Comparison of ENCODE assay signal across 21 cellular contexts in genomic region chr20:3763691-3764601, GRCh38. TPM values are rescaled to one million over a fixed set of nuclear protein-coding genes. Genes with fewer than 3 reads are reported as not detected.
DNase-seq lines count a peak whose midpoint lies in the region; ATAC-seq, FAIRE-seq and TF ChIP-seq lines count a peak whose summit lies in the region.
"Had no signal": no experiment of that assay in that cellular context is flagged by ENCODE, and none has a peak within 500 bp of the region (broad histone marks: within the 10 kb centered on the region; RNA-seq: fewer than 3 reads in every experiment).

No MANE protein-coding gene starts in this region.

- no peak overlapping the region for H3K4me3 ChIP-seq in HL-60 (replicated peaks; ENCODE audit: insufficient read depth, low read length)
- H3K4me3 ChIP-seq in astrocyte (ENCODE audit: insufficient read depth, low read depth, low read length): no peak overlapping the region
- no peak overlapping the region for H3K4me3 ChIP-seq in osteoblast (ENCODE audit: insufficient read depth, low read length)
- no peak overlapping the region for H3K4me3 ChIP-seq in MM.1S (ENCODE audit: low read length)
- H3K4me3 ChIP-seq: breast epithelium, GM23248, SK-N-MC had no signal

- DNase-seq in AML-193 (lab: John Stamatoyannopoulos, UW) (peak; percentile 35 to 42), HL-60 (ENCODE audit: low read depth in 1 of 2, low spot score in 1 of 2) (peak in 1 of 2 experiments; percentile 61), astrocyte (ENCODE audit: low read depth) (no peak), osteoblast (ENCODE audit: insufficient read length, low spot score, missing footprints) (peak; percentile 43), hypothalamus (lab: John Stamatoyannopoulos, UW) (no peak), type B pancreatic cell (ENCODE audit: extremely low spot score, unreplicated experiment) (no peak), MM.1S (no peak)
- DNase-seq: activated CD4-positive, alpha-beta T cell treated with anti-CD3 and anti-CD28 coated beads for 36 hours; activated naive CD8-positive, alpha-beta T cell treated with anti-CD3 and anti-CD28 coated beads, Interleukin-2, amount 50 U/mL, for 24 hours; DMS79 treated with DMSO at 0.1 percent for 48 hours; GM23248; immature natural killer cell; mammary epithelial cell; NCI-H1092 treated with DMSO at 0.1 percent for 48 hours; NCI-H2081; NCI-H524; T-helper 9 cell had no signal

- H3K27me3 Mint-ChIP-seq in astrocyte (ENCODE audit: low read depth, unreplicated experiment) (peaks cover 2% of the 10 kb centered on the region), type B pancreatic cell (no peaks in the 10 kb centered on the region)
- H3K27me3 Mint-ChIP-seq: activated CD4-positive, alpha-beta T cell treated with anti-CD3 and anti-CD28 coated beads for 36 hours; activated naive CD8-positive, alpha-beta T cell treated with anti-CD3 and anti-CD28 coated beads, Interleukin-2, amount 50 U/mL, for 24 hours had no signal

- H3K36me3 Mint-ChIP-seq in astrocyte (ENCODE audit: low read depth, unreplicated experiment): no peaks in the 10 kb centered on the region
- peaks cover 3% of the 10 kb centered on the region for H3K36me3 Mint-ChIP-seq in type B pancreatic cell
- H3K36me3 Mint-ChIP-seq: immature natural killer cell had no signal

- no peak for ATAC-seq in HG03342 (IDR thresholded peaks at IDR 0.05; ENCODE audit: unreplicated experiment)
- ATAC-seq: activated CD4-positive, alpha-beta T cell treated with anti-CD3 and anti-CD28 coated beads for 36 hours; activated naive CD8-positive, alpha-beta T cell treated with anti-CD3 and anti-CD28 coated beads, Interleukin-2, amount 50 U/mL, for 24 hours had no signal

- H3K36me3 ChIP-seq in astrocyte (ENCODE audit: insufficient read depth, low read length): peaks cover 3% of the 10 kb centered on the region
- peaks cover 4% of the 10 kb centered on the region for H3K36me3 ChIP-seq in osteoblast (ENCODE audit: insufficient read depth, low read length)
- H3K36me3 ChIP-seq in MM.1S (replicated peaks; ENCODE audit: insufficient read depth, low read length): no peaks in the 10 kb centered on the region
- H3K36me3 ChIP-seq: breast epithelium had no signal

- H3K79me2 ChIP-seq in astrocyte (ENCODE audit: insufficient read depth, low read length) (peaks cover 50% of the 10 kb centered on the region), osteoblast (ENCODE audit: insufficient read depth, low read length) (peaks cover 24% of the 10 kb centered on the region), MM.1S (ENCODE audit: low read length) (peaks cover 18% of the 10 kb centered on the region)

- peaks cover 9% of the 10 kb centered on the region for H3F3A ChIP-seq in MM.1S (ENCODE audit: insufficient read depth, low read length)

- TF ChIP-seq CTCF in HL-60 (IDR thresholded peaks at IDR 0.05; ENCODE audit: insufficient read depth, low read length): no peak
- TF ChIP-seq CTCF in astrocyte (IDR thresholded peaks at IDR 0.05; ENCODE audit: insufficient read depth, low read depth, low read length): no peak
- no peak for TF ChIP-seq CTCF in osteoblast (IDR thresholded peaks at IDR 0.05; ENCODE audit: extremely low read depth, low read depth, low read length)
- TF ChIP-seq CTCF in type B pancreatic cell (conservative IDR thresholded peaks at IDR 0.05): no peak
- no peak for TF ChIP-seq CTCF in MM.1S (IDR thresholded peaks at IDR 0.05; ENCODE audit: low read length)

- peaks cover 3% of the 10 kb centered on the region for H3K4me1 Mint-ChIP-seq in astrocyte (ENCODE audit: low read depth, unreplicated experiment)
- peaks cover 24% of the 10 kb centered on the region for H3K4me1 Mint-ChIP-seq in type B pancreatic cell (ENCODE audit: unreplicated experiment)

- H3K9ac ChIP-seq in astrocyte (ENCODE audit: low read length): no peak overlapping the region
- H3K9ac ChIP-seq in MM.1S (ENCODE audit: low read length): no peak overlapping the region
- H3K9ac ChIP-seq: GM23248 had no signal

- H4K20me1 ChIP-seq in astrocyte (ENCODE audit: insufficient read depth, low read length): peaks cover 22% of the 10 kb centered on the region
- no peaks in the 10 kb centered on the region for H4K20me1 ChIP-seq in osteoblast (ENCODE audit: insufficient read depth, low read length)
- no peaks in the 10 kb centered on the region for H4K20me1 ChIP-seq in MM.1S (ENCODE audit: insufficient read depth, low read length)

- H3K9me3 ChIP-seq in astrocyte (ENCODE audit: insufficient read depth, low read depth, low read length): no peaks in the 10 kb centered on the region
- no peaks in the 10 kb centered on the region for H3K9me3 ChIP-seq in osteoblast (ENCODE audit: low read depth, low read length)
- H3K9me3 ChIP-seq in MM.1S (replicated peaks; ENCODE audit: insufficient read depth, low read length): no peaks in the 10 kb centered on the region
- H3K9me3 ChIP-seq: breast epithelium had no signal

- H3K4me3 Mint-ChIP-seq in astrocyte (ENCODE audit: unreplicated experiment) (peak overlapping the region; percentile 41), type B pancreatic cell (no peak overlapping the region)
- H3K4me3 Mint-ChIP-seq: activated CD4-positive, alpha-beta T cell treated with anti-CD3 and anti-CD28 coated beads for 36 hours; activated naive CD8-positive, alpha-beta T cell treated with anti-CD3 and anti-CD28 coated beads, Interleukin-2, amount 50 U/mL, for 24 hours; immature natural killer cell had no signal

- no peaks in the 10 kb centered on the region for H3K27me3 ChIP-seq in HL-60 (ENCODE audit: insufficient read depth, poor library complexity, severe bottlenecking)
- H3K27me3 ChIP-seq in astrocyte (ENCODE audit: insufficient read depth, low read length): no peaks in the 10 kb centered on the region
- H3K27me3 ChIP-seq in osteoblast (ENCODE audit: insufficient read depth, low read length): no peaks in the 10 kb centered on the region
- no peaks in the 10 kb centered on the region for H3K27me3 ChIP-seq in MM.1S (replicated peaks; ENCODE audit: insufficient read depth, low read length)
- H3K27me3 ChIP-seq: breast epithelium had no signal

- no peaks in the 10 kb centered on the region for H3K9me3 Mint-ChIP-seq in astrocyte (ENCODE audit: unreplicated experiment)
- H3K9me3 Mint-ChIP-seq in type B pancreatic cell: no peaks in the 10 kb centered on the region
- H3K9me3 Mint-ChIP-seq: activated naive CD8-positive, alpha-beta T cell treated with anti-CD3 and anti-CD28 coated beads, Interleukin-2, amount 50 U/mL, for 24 hours; activated T-helper 2 cell treated with anti-CD3 and anti-CD28 coated beads, Interferon-gamma antibody, Interleukin-2, Interleukin-4, amounts not matched to agents 10 μg/mL and 5 μg/mL and 100 μg/mL, durations not matched to agents 14 hours and 24 hours and 36 hours; immature natural killer cell had no signal

- FAIRE-seq in astrocyte (lab: Jason Lieb, UNC): no peak

- H3K27ac Mint-ChIP-seq in astrocyte (ENCODE audit: unreplicated experiment) (no peak overlapping the region), type B pancreatic cell (no peak overlapping the region)
- H3K27ac Mint-ChIP-seq: activated CD4-positive, alpha-beta T cell treated with anti-CD3 and anti-CD28 coated beads for 36 hours; activated naive CD8-positive, alpha-beta T cell treated with anti-CD3 and anti-CD28 coated beads, Interleukin-2, amount 50 U/mL, for 24 hours; activated T-helper 2 cell treated with anti-CD3 and anti-CD28 coated beads, Interferon-gamma antibody, Interleukin-2, Interleukin-4, amounts not matched to agents 10 μg/mL and 5 μg/mL and 100 μg/mL, durations not matched to agents 14 hours and 24 hours and 36 hours; immature natural killer cell had no signal

- H3K9me2 ChIP-seq in MM.1S (replicated peaks; ENCODE audit: insufficient read depth, low read length): no peaks in the 10 kb centered on the region

- H3K27ac ChIP-seq in HL-60 (replicated peaks) (peak overlapping the region; percentile 41; the same call in 1 of the 2 replicates), astrocyte (ENCODE audit: low read depth, low read length) (no peak overlapping the region), osteoblast (ENCODE audit: low read depth, low read length) (no peak overlapping the region), MM.1S (ENCODE audit: low read length) (no peak overlapping the region)
- H3K27ac ChIP-seq: GM23248, SK-N-MC had no signal

- H3K4me1 ChIP-seq in astrocyte (ENCODE audit: insufficient read depth, low read length) (peaks cover 27% of the 10 kb centered on the region), osteoblast (ENCODE audit: insufficient read depth, low read length) (peaks cover 24% of the 10 kb centered on the region), MM.1S (ENCODE audit: low read length) (peaks cover 12% of the 10 kb centered on the region)
- H3K4me1 ChIP-seq: breast epithelium had no signal

- H3K4me2 ChIP-seq in astrocyte (ENCODE audit: low read length): no peak overlapping the region
- no peak overlapping the region for H3K4me2 ChIP-seq in osteoblast (ENCODE audit: insufficient read depth, low read length)
- H3K4me2 ChIP-seq in MM.1S (ENCODE audit: low read depth, low read length): no peak overlapping the region

- no peak overlapping the region for H2AFZ ChIP-seq in astrocyte (ENCODE audit: low read depth, low read length)
- H2AFZ ChIP-seq in osteoblast (ENCODE audit: low read length): no peak overlapping the region
- H2AFZ ChIP-seq in MM.1S (ENCODE audit: low read length): no peak overlapping the region
- H2AFZ ChIP-seq: GM23248 had no signal

RNA-seq across cellular contexts. Expression of gene ADISSP, which starts 3.6 kb away (rescaled TPM):
- total RNA-seq in astrocyte: 35.7 and 43.2 TPM in 2 replicates
- total RNA-seq in osteoblast: 15.3 and 18.5 TPM in 2 replicates
- 21.7 and 49.4 TPM in 2 replicates for total RNA-seq in type B pancreatic cell (ENCODE audit: low replicate concordance)

RNA-seq across cellular contexts. Expression of gene SPEF1, which starts 17.3 kb away (rescaled TPM):
- total RNA-seq in astrocyte: 0.45 and 1.2 TPM in 2 replicates
- total RNA-seq in osteoblast: under 0.01 TPM in 1 of 2 replicates, not detected in the other
- 0.55 and 3.0 TPM in 2 replicates for total RNA-seq in type B pancreatic cell (ENCODE audit: low replicate concordance)
- total RNA-seq: activated T-helper 2 cell treated with anti-CD3 and anti-CD28 coated beads, Interferon-gamma antibody, Interleukin-2, Interleukin-4, amounts not matched to agents 10 μg/mL and 5 μg/mL and 100 μg/mL, durations not matched to agents 14 hours and 24 hours and 36 hours; GM23248 had no signal

RNA-seq across cellular contexts. Expression of gene CENPB, which starts 22.6 kb away (rescaled TPM):
- total RNA-seq in astrocyte (37.0 and 39.1 TPM in 2 replicates), osteoblast (95.5 and 101 TPM in 2 replicates), type B pancreatic cell (ENCODE audit: low replicate concordance) (63.2 and 68.7 TPM in 2 replicates)

RNA-seq across cellular contexts. Expression of gene HSPA12B, which starts 31.5 kb away (rescaled TPM):
- total RNA-seq in astrocyte (not detected in 2 replicates), osteoblast (not detected in 2 replicates), type B pancreatic cell (ENCODE audit: low replicate concordance) (0.10 and 5.2 TPM in 2 replicates)
- total RNA-seq: activated CD4-positive, alpha-beta T cell treated with anti-CD3 and anti-CD28 coated beads for 36 hours; GM23248; mammary epithelial cell had no signal

RNA-seq across cellular contexts. Expression of gene CDC25B, which starts 32.2 kb away (rescaled TPM):
- total RNA-seq in astrocyte (8.5 and 8.8 TPM in 2 replicates), osteoblast (20.6 and 23.5 TPM in 2 replicates), type B pancreatic cell (ENCODE audit: low replicate concordance) (34.8 and 51.1 TPM in 2 replicates)

Comparison
In these comparisons a context has a peak if more than half of its experiments do, and no peak if none do; other contexts are left out.
1. DNase-seq: peak in AML-193 (2 of 2) and osteoblast (single experiment); none in astrocyte (single experiment), hypothalamus (0 of 51), type B pancreatic cell (single experiment) and MM.1S (single experiment).